31 cellular contexts compared by ENCODE assay signal in the genomic region with DNA sequence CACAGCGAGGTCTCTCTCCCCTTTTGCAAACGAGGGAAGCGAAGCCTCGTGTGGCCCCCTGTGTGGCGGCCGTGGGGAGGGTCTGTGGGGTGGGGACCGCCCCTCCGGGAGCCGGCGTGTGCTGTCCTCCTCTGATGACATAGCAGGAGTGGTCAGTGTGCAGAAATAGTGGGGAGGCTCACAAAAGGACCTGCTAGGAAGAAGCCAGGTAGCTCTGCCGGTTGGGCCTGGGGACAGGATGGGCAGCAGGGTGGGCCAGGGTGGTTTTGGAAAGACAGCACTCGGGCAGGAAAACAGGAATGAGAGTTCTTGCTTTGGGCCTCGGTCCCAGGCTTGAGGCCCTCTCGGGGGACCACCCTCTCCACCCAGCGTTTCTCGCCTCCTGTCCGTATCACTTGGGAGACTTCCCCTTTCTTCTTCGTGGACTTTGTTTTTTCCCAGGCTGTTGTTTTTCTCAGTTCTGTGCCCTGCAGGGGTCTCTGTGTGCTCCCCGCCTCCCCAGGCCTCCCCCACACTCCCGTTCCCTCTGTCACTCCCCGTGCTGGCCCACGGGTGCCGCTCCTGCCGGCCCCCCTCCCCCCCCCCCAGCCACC.
DNase-seq lines count a peak whose midpoint lies in the region; ATAC-seq lines count a peak whose summit lies in the region.
"Had no signal": no experiment of that assay in that cellular context is flagged by ENCODE, and none has a peak within 500 bp of the region (broad histone marks: within the 10 kb centered on the region; RNA-seq: fewer than 3 reads in every experiment).

No MANE protein-coding gene starts in this region.

- H3K27me3 Mint-ChIP-seq in activated CD4-positive, alpha-beta memory T cell treated with anti-CD3 and anti-CD28 coated beads, Interleukin-2, amount 10 ng/mL, durations not matched to agents 7 days and 5 days: no peaks in the 10 kb centered on the region
- peaks cover 2% of the 10 kb centered on the region for H3K27me3 Mint-ChIP-seq in activated CD4-positive, alpha-beta memory T cell treated with anti-CD3 and anti-CD28 coated beads for 36 hours
- H3K27me3 Mint-ChIP-seq: CD4-positive, CD25-positive, alpha-beta regulatory T cell had no signal

- H3K4me1 ChIP-seq in BLaER1 (peaks cover 33% of the 10 kb centered on the region), neuronal stem cell (ENCODE audit: control insufficient read depth in 2 of 2, insufficient read depth in 1 of 2, low read depth in 1 of 2, low read length in 2 of 2) (peaks cover 2 to 13% of the 10 kb centered on the region in 2 donors)
- H3K4me1 ChIP-seq: gastroesophageal sphincter had no signal

- peak overlapping the region; percentile 42; the same call in 1 of the 2 replicates for H3K4me2 ChIP-seq in BLaER1
- no peak overlapping the region for H3K4me2 ChIP-seq in neuronal stem cell (ENCODE audit: insufficient read depth, low read length, poor library complexity, severe bottlenecking)
- H3K4me2 ChIP-seq: PC-9 had no signal

- H2BK5ac ChIP-seq in neuronal stem cell (ENCODE audit: low read length): no peak overlapping the region

- POLR2A ChIA-PET in activated CD4-positive, alpha-beta memory T cell treated with anti-CD3 and anti-CD28 coated beads, Interleukin-2, amount 10 ng/mL, durations not matched to agents 7 days and 5 days (lab: Charles Lee): interaction anchor here (1.0 kb wide), 1 partner anchor 11 kb away, joined by 3 read pairs; no protein-coding TSS in a partner anchor
- POLR2A ChIA-PET in activated CD4-positive, alpha-beta memory T cell treated with anti-CD3 and anti-CD28 coated beads for 36 hours (lab: Charles Lee): no interaction called here

- H4K20me1 ChIP-seq in BLaER1: no peaks in the 10 kb centered on the region

- peak overlapping the region; percentile 76 for H2AFZ ChIP-seq in neuronal stem cell (ENCODE audit: low read length)
- H2AFZ ChIP-seq: PC-9 had no signal

- H2BK120ac ChIP-seq in neuronal stem cell (ENCODE audit: low read depth, low read length): no peak overlapping the region

- H4K8ac ChIP-seq in neuronal stem cell (ENCODE audit: low read depth, low read length): no peak overlapping the region

- H3K27ac ChIP-seq in BLaER1: no peak overlapping the region
- H3K27ac ChIP-seq in cingulate gyrus (ENCODE audit: low read depth, low read length): peak overlapping the region; percentile 19
- peak overlapping the region; percentile 24 for H3K27ac ChIP-seq in neuronal stem cell (replicated peaks; ENCODE audit: low read length)
- H3K27ac ChIP-seq: dorsolateral prefrontal cortex, gastroesophageal sphincter, PC-9 had no signal

- no peak overlapping the region for H3K4me3 Mint-ChIP-seq in activated CD4-positive, alpha-beta memory T cell treated with anti-CD3 and anti-CD28 coated beads, Interleukin-2, amount 10 ng/mL, durations not matched to agents 7 days and 5 days
- no peak overlapping the region for H3K4me3 Mint-ChIP-seq in activated CD4-positive, alpha-beta memory T cell treated with anti-CD3 and anti-CD28 coated beads for 36 hours
- H3K4me3 Mint-ChIP-seq: activated T-cell treated with anti-CD3 and anti-CD28 coated beads, Interleukin-2, amount 50 U/mL, for 4 hours; CD4-positive, CD25-positive, alpha-beta regulatory T cell; stimulated activated effector memory CD8-positive, alpha-beta T cell treated with anti-CD3 and anti-CD28 coated beads, Interleukin-12 subunit alpha, Interleukin-12 subunit beta, amount 100 ng/mL, for 72 hours; type B pancreatic cell had no signal

- ATAC-seq in HG03196 (IDR thresholded peaks at IDR 0.05; ENCODE audit: unreplicated experiment) (no peak), GM19455 (IDR thresholded peaks at IDR 0.05; ENCODE audit: unreplicated experiment) (no peak)
- ATAC-seq: activated T-cell treated with anti-CD3 and anti-CD28 coated beads, Interleukin-2, amount 50 U/mL, for 4 hours; gastroesophageal sphincter; stimulated activated effector memory CD8-positive, alpha-beta T cell treated with anti-CD3 and anti-CD28 coated beads, Interleukin-12 subunit alpha, Interleukin-12 subunit beta, amount 100 ng/mL, for 72 hours had no signal

- no peaks in the 10 kb centered on the region for H3K9me3 Mint-ChIP-seq in activated CD4-positive, alpha-beta memory T cell treated with anti-CD3 and anti-CD28 coated beads, Interleukin-2, amount 10 ng/mL, durations not matched to agents 7 days and 5 days
- no peaks in the 10 kb centered on the region for H3K9me3 Mint-ChIP-seq in activated CD4-positive, alpha-beta memory T cell treated with anti-CD3 and anti-CD28 coated beads for 36 hours
- H3K9me3 Mint-ChIP-seq: activated T-cell treated with anti-CD3 and anti-CD28 coated beads, Interleukin-2, amount 50 U/mL, for 4 hours; CD4-positive, CD25-positive, alpha-beta regulatory T cell; stimulated activated effector memory CD8-positive, alpha-beta T cell treated with anti-CD3 and anti-CD28 coated beads, Interleukin-12 subunit alpha, Interleukin-12 subunit beta, amount 100 ng/mL, for 72 hours; type B pancreatic cell had no signal

- H3K36me3 Mint-ChIP-seq in activated CD4-positive, alpha-beta memory T cell treated with anti-CD3 and anti-CD28 coated beads, Interleukin-2, amount 10 ng/mL, durations not matched to agents 7 days and 5 days (ENCODE audit: low read depth): no peaks in the 10 kb centered on the region
- no peaks in the 10 kb centered on the region for H3K36me3 Mint-ChIP-seq in activated CD4-positive, alpha-beta memory T cell treated with anti-CD3 and anti-CD28 coated beads for 36 hours
- H3K36me3 Mint-ChIP-seq: CD4-positive, CD25-positive, alpha-beta regulatory T cell; stimulated activated effector memory CD8-positive, alpha-beta T cell treated with anti-CD3 and anti-CD28 coated beads, Interleukin-12 subunit alpha, Interleukin-12 subunit beta, amount 100 ng/mL, for 72 hours; type B pancreatic cell had no signal

- H3K18ac ChIP-seq in neuronal stem cell (ENCODE audit: low read length): peak overlapping the region; percentile 77

- CTCF ChIA-PET in activated CD4-positive, alpha-beta memory T cell treated with anti-CD3 and anti-CD28 coated beads, Interleukin-2, amount 10 ng/mL, durations not matched to agents 7 days and 5 days (lab: Charles Lee): no interaction called here
- CTCF ChIA-PET in activated CD4-positive, alpha-beta memory T cell treated with anti-CD3 and anti-CD28 coated beads for 36 hours (lab: Charles Lee): no interaction called here

- no CpG with 5 or more reads among the region's 24 CpGs for WGBS in neuronal stem cell (ENCODE audit: extremely low coverage in 2 of 2, insufficient read length in 2 of 2, insufficient replicate concordance in 1 of 2), 2 donors

- H3K9me3 ChIP-seq in BLaER1: no peaks in the 10 kb centered on the region
- no peaks in the 10 kb centered on the region for H3K9me3 ChIP-seq in neuronal stem cell (replicated peaks in 1 of 2; ENCODE audit: control insufficient read depth in 2 of 2, insufficient read depth in 1 of 2, low read depth in 1 of 2, low read length in 2 of 2)
- H3K9me3 ChIP-seq: gastroesophageal sphincter had no signal

- H3K79me1 ChIP-seq in neuronal stem cell (ENCODE audit: low read depth, low read length): no peaks in the 10 kb centered on the region

- DNase-seq in activated CD4-positive, alpha-beta memory T cell treated with anti-CD3 and anti-CD28 coated beads, Interleukin-2, amount 10 ng/mL, durations not matched to agents 7 days and 5 days: peak; percentile 12
- no peak for DNase-seq in activated CD4-positive, alpha-beta memory T cell treated with anti-CD3 and anti-CD28 coated beads for 36 hours
- DNase-seq in neuronal stem cell (ENCODE audit: low spot score): no peak
- DNase-seq in stimulated activated CD8-positive, alpha-beta memory T cell treated with anti-CD3 and anti-CD28 coated beads, Interleukin-4, amount 100 ng/mL, for 48 hours: no peak
- DNase-seq: 8988T; activated T-cell treated with anti-CD3 and anti-CD28 coated beads, Interleukin-2, amount 50 U/mL, for 4 hours; Calu3; CD4-positive, CD25-positive, alpha-beta regulatory T cell; DMS79 treated with DMSO at 0.1 percent for 48 hours; GDM1; hypothalamus; mesendoderm; MV-4-11; NCI-H1436 treated with DMSO at 0.1 percent for 48 hours; NCI-H345; NCI-H69; PC-9; SHP77 treated with DMSO at 0.1 percent for 48 hours; stimulated activated CD4-positive, alpha-beta T cell treated with anti-CD3 and anti-CD28 coated beads, Interleukin-15, amount 100 ng/mL, for 24 hours; stimulated activated CD4-positive, alpha-beta T cell treated with anti-CD3 and anti-CD28 coated beads, Interleukin-4, amount 100 ng/mL, for 4 hours; substantia nigra; SW 1271 had no signal

- no peak overlapping the region for H2BK12ac ChIP-seq in neuronal stem cell (ENCODE audit: low read length)

- H3K4me3 ChIP-seq in BLaER1 (no peak overlapping the region), neuronal stem cell (ENCODE audit: low read length in 2 of 2) (no peak overlapping the region)
- H3K4me3 ChIP-seq: dorsolateral prefrontal cortex, gastroesophageal sphincter, PC-9 had no signal

- no peaks in the 10 kb centered on the region for H3K27me3 ChIP-seq in BLaER1
- H3K27me3 ChIP-seq in neuronal stem cell (ENCODE audit: control insufficient read depth in 3 of 3, insufficient read depth in 3 of 3, low read depth in 1 of 3, low read length in 3 of 3): peaks cover 0 to 32% (median 0%) of the 10 kb centered on the region in 3 experiments

- H4K91ac ChIP-seq in neuronal stem cell (ENCODE audit: low read depth, low read length, poor library complexity): no peak overlapping the region

- no peak overlapping the region for H3K27ac Mint-ChIP-seq in activated CD4-positive, alpha-beta memory T cell treated with anti-CD3 and anti-CD28 coated beads, Interleukin-2, amount 10 ng/mL, durations not matched to agents 7 days and 5 days
- no peak overlapping the region for H3K27ac Mint-ChIP-seq in activated CD4-positive, alpha-beta memory T cell treated with anti-CD3 and anti-CD28 coated beads for 36 hours
- H3K27ac Mint-ChIP-seq: CD4-positive, CD25-positive, alpha-beta regulatory T cell; progenitor cell of endocrine pancreas; stimulated activated effector memory CD8-positive, alpha-beta T cell treated with anti-CD3 and anti-CD28 coated beads, Interleukin-12 subunit alpha, Interleukin-12 subunit beta, amount 100 ng/mL, for 72 hours; type B pancreatic cell had no signal

- H3K4ac ChIP-seq in neuronal stem cell (ENCODE audit: low read length): no peak overlapping the region

- intact Hi-C loops in activated CD4-positive, alpha-beta memory T cell treated with anti-CD3 and anti-CD28 coated beads for 36 hours (cut with micrococcal nuclease): no loop called here

- H3K23ac ChIP-seq in neuronal stem cell (ENCODE audit: low read depth, low read length, poor library complexity): no peak overlapping the region

- H2BK15ac ChIP-seq in neuronal stem cell (ENCODE audit: low read length): peak overlapping the region; percentile 95

- H2AK5ac ChIP-seq in neuronal stem cell (ENCODE audit: low read depth, low read length): peak overlapping the region; percentile 71

- no peaks in the 10 kb centered on the region for H3K4me1 Mint-ChIP-seq in activated CD4-positive, alpha-beta memory T cell treated with anti-CD3 and anti-CD28 coated beads, Interleukin-2, amount 10 ng/mL, durations not matched to agents 7 days and 5 days
- H3K4me1 Mint-ChIP-seq in activated CD4-positive, alpha-beta memory T cell treated with anti-CD3 and anti-CD28 coated beads for 36 hours (ENCODE audit: low read depth): no peaks in the 10 kb centered on the region
- H3K4me1 Mint-ChIP-seq: CD4-positive, CD25-positive, alpha-beta regulatory T cell; stimulated activated effector memory CD8-positive, alpha-beta T cell treated with anti-CD3 and anti-CD28 coated beads, Interleukin-12 subunit alpha, Interleukin-12 subunit beta, amount 100 ng/mL, for 72 hours had no signal

- no peaks in the 10 kb centered on the region for H3K36me3 ChIP-seq in BLaER1
- H3K36me3 ChIP-seq in neuronal stem cell (replicated peaks in 1 of 2; ENCODE audit: control insufficient read depth in 2 of 2, insufficient read depth in 2 of 2, low read length in 2 of 2): no peaks in the 10 kb centered on the region
- H3K36me3 ChIP-seq: gastroesophageal sphincter had no signal

- H3K14ac ChIP-seq in neuronal stem cell (ENCODE audit: low read length): no peak overlapping the region

- H3K9ac ChIP-seq in BLaER1: no peak overlapping the region
- no peak overlapping the region for H3K9ac ChIP-seq in neuronal stem cell (ENCODE audit: low read depth, low read length, poor library complexity)
